Comparison of ENCODE assay signal across 8 cellular contexts in genomic region chr2:20349457-20350034, GRCh38. TPM values are rescaled to one million over a fixed set of nuclear protein-coding genes. Genes with fewer than 3 reads are reported as not detected.
DNase-seq lines count a peak whose midpoint lies in the region; ATAC-seq and TF ChIP-seq lines count a peak whose summit lies in the region.

No MANE protein-coding gene starts in this region.

- POLR2A ChIA-PET in activated CD4-positive, alpha-beta T cell treated with anti-CD3 and anti-CD28 coated beads for 36 hours (lab: Charles Lee) = interaction anchor here (0.6 to 1.1 kb wide), 6 partner anchors 16 to 254 kb away, joined by 3 to 10 read pairs (median 4); partner anchors contain the start of gene RHOB
- POLR2A ChIA-PET in activated CD8-positive, alpha-beta T cell treated with anti-CD3 and anti-CD28 coated beads for 36 hours (lab: Charles Lee) = interaction anchor here (1.2 to 4.8 kb wide), 8 partner anchors 9 to 97 kb away, joined by 3 to 37 read pairs (median 4); partner anchors contain the start of gene RHOB

- peaks cover 4% of the 10 kb centered on the region; the same call in 1 of the 2 replicates for H3K36me3 ChIP-seq in iPS-20b (ENCODE audit: insufficient read depth, low read depth, low read length)

- no peak for DNase-seq in activated CD4-positive, alpha-beta T cell treated with anti-CD3 and anti-CD28 coated beads for 36 hours
- DNase-seq in activated CD4-positive, alpha-beta T cell treated with anti-CD3 and anti-CD28 coated beads for 1 hour = no peak
- DNase-seq in activated CD8-positive, alpha-beta T cell treated with anti-CD3 and anti-CD28 coated beads for 36 hours = no peak
- DNase-seq in superior temporal gyrus (ENCODE audit: extremely low spot score) (peak; percentile 44), NCI-H774 (lab: John Stamatoyannopoulos, UW) (no peak), EL (no peak)

- H3K27me3 Mint-ChIP-seq in activated CD4-positive, alpha-beta T cell treated with anti-CD3 and anti-CD28 coated beads for 36 hours = no peaks in the 10 kb centered on the region
- no peaks in the 10 kb centered on the region for H3K27me3 Mint-ChIP-seq in activated CD8-positive, alpha-beta T cell treated with anti-CD3 and anti-CD28 coated beads for 36 hours

- TF ChIP-seq CTCF in activated CD8-positive, alpha-beta T cell treated with anti-CD3 and anti-CD28 coated beads for 36 hours (IDR thresholded peaks at IDR 0.05) = no peak

- peaks cover 35% of the 10 kb centered on the region; the same call in 1 of the 2 replicates for H3K4me1 ChIP-seq in iPS-20b (ENCODE audit: insufficient read depth, low read length)

- no peak for ATAC-seq in activated CD4-positive, alpha-beta T cell treated with anti-CD3 and anti-CD28 coated beads for 36 hours
- ATAC-seq in activated CD8-positive, alpha-beta T cell treated with anti-CD3 and anti-CD28 coated beads for 36 hours = no peak
- no peak for ATAC-seq in GM21360 (IDR thresholded peaks at IDR 0.05; ENCODE audit: unreplicated experiment)

- intact Hi-C loops in activated CD4-positive, alpha-beta T cell treated with anti-CD3 and anti-CD28 coated beads for 36 hours (cut with DNase I, micrococcal nuclease) = loop anchor here (1.0 to 10.0 kb wide), 14 partner anchors 16 to 1789 kb away; partner anchors contain the start of genes RDH14 (in 2 of the 2), RHOB (in 2 of the 2), TTC32 (in 2 of the 2) and HS1BP3 (in 1 of the 2)
- intact Hi-C loops in activated CD8-positive, alpha-beta T cell treated with anti-CD3 and anti-CD28 coated beads for 36 hours (cut with micrococcal nuclease) = no loop called here

- H3K27me3 ChIP-seq in iPS-20b (ENCODE audit: insufficient read depth, low read length) = no peaks in the 10 kb centered on the region

- H3K9me3 ChIP-seq in iPS-20b (ENCODE audit: insufficient read depth, low read depth, low read length) = no peaks in the 10 kb centered on the region

- peaks cover 37% of the 10 kb centered on the region for H3K4me1 Mint-ChIP-seq in activated CD4-positive, alpha-beta T cell treated with anti-CD3 and anti-CD28 coated beads for 36 hours
- H3K4me1 Mint-ChIP-seq in activated CD8-positive, alpha-beta T cell treated with anti-CD3 and anti-CD28 coated beads for 36 hours (ENCODE audit: low read depth) = peaks cover 36% of the 10 kb centered on the region

- H3K9me3 Mint-ChIP-seq in activated CD4-positive, alpha-beta T cell treated with anti-CD3 and anti-CD28 coated beads for 36 hours (ENCODE audit: low read depth) = no peaks in the 10 kb centered on the region
- no peaks in the 10 kb centered on the region for H3K9me3 Mint-ChIP-seq in activated CD8-positive, alpha-beta T cell treated with anti-CD3 and anti-CD28 coated beads for 36 hours

- peak overlapping the region; percentile 88 for H3K27ac Mint-ChIP-seq in activated CD4-positive, alpha-beta T cell treated with anti-CD3 and anti-CD28 coated beads for 36 hours
- H3K27ac Mint-ChIP-seq in activated CD8-positive, alpha-beta T cell treated with anti-CD3 and anti-CD28 coated beads for 36 hours = peak overlapping the region; percentile 92

- H3K36me3 Mint-ChIP-seq in activated CD4-positive, alpha-beta T cell treated with anti-CD3 and anti-CD28 coated beads for 36 hours (ENCODE audit: low read depth) = peaks cover 37% of the 10 kb centered on the region
- peaks cover 36% of the 10 kb centered on the region for H3K36me3 Mint-ChIP-seq in activated CD8-positive, alpha-beta T cell treated with anti-CD3 and anti-CD28 coated beads for 36 hours (ENCODE audit: low read depth)

- no peak overlapping the region for H3K4me3 Mint-ChIP-seq in activated CD4-positive, alpha-beta T cell treated with anti-CD3 and anti-CD28 coated beads for 36 hours
- no peak overlapping the region for H3K4me3 Mint-ChIP-seq in activated CD8-positive, alpha-beta T cell treated with anti-CD3 and anti-CD28 coated beads for 36 hours

- peak overlapping the region; percentile 91 for H3K27ac ChIP-seq in iPS-20b (ENCODE audit: low read length)

- CTCF ChIA-PET in activated CD4-positive, alpha-beta T cell treated with anti-CD3 and anti-CD28 coated beads for 36 hours (lab: Charles Lee) = interaction anchor here (0.7 to 16.4 kb wide), 5 partner anchors 10 to 334 kb away, joined by 3 to 200 read pairs (median 4); no protein-coding TSS in a partner anchor
- CTCF ChIA-PET in activated CD8-positive, alpha-beta T cell treated with anti-CD3 and anti-CD28 coated beads for 36 hours (lab: Charles Lee) = interaction anchor here (1.1 to 4.3 kb wide), 4 partner anchors 15 to 72 kb away, joined by 3 to 49 read pairs (median 5); no protein-coding TSS in a partner anchor

- peak overlapping the region; percentile 89 for H3K4me3 ChIP-seq in iPS-20b (ENCODE audit: low read length)

- H3K9ac ChIP-seq in iPS-20b (ENCODE audit: low read depth, low read length) = peak overlapping the region; percentile 95

RNA-seq across cellular contexts. Expression of gene PUM2, which starts 1.1 kb away (rescaled TPM):
- 100 to 1,000 TPM in 1 of 2 experiments, 10 to 100 TPM in 1; 78.4 to 112 TPM for total RNA-seq in activated CD4-positive, alpha-beta T cell treated with anti-CD3 and anti-CD28 coated beads for 36 hours
- 100 to 1,000 TPM; 104 TPM for total RNA-seq in activated CD8-positive, alpha-beta T cell treated with anti-CD3 and anti-CD28 coated beads for 36 hours
